In the genomic region with DNA sequence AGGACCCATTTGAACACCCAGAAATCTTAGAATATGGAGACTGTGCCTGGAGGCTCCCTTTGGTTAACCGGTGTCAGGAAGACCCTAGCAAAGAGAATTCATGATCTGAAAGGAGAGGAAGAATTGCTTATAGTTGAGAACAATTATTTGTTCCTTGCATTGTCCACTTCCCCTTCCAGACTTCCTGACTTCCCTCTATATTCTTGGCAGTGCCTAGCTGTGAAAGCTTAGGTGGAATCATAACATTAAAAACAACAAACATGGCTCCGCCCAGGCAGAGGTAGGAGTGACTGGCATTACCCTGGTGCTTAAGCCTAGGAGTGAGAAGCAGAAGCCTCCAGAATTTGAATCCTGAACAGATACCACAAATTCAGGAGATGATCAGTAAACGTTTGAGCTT, we compare ENCODE assay signal across 2 cellular contexts.
TF ChIP-seq lines count a peak whose summit lies in the region.

No MANE protein-coding gene starts in this region.

TF ChIP-seq in A549, 52 proteins besides CTCF, POLR2A, EP300 and RAD21 (continued from another document):
- TF ChIP-seq, protein P1, sequence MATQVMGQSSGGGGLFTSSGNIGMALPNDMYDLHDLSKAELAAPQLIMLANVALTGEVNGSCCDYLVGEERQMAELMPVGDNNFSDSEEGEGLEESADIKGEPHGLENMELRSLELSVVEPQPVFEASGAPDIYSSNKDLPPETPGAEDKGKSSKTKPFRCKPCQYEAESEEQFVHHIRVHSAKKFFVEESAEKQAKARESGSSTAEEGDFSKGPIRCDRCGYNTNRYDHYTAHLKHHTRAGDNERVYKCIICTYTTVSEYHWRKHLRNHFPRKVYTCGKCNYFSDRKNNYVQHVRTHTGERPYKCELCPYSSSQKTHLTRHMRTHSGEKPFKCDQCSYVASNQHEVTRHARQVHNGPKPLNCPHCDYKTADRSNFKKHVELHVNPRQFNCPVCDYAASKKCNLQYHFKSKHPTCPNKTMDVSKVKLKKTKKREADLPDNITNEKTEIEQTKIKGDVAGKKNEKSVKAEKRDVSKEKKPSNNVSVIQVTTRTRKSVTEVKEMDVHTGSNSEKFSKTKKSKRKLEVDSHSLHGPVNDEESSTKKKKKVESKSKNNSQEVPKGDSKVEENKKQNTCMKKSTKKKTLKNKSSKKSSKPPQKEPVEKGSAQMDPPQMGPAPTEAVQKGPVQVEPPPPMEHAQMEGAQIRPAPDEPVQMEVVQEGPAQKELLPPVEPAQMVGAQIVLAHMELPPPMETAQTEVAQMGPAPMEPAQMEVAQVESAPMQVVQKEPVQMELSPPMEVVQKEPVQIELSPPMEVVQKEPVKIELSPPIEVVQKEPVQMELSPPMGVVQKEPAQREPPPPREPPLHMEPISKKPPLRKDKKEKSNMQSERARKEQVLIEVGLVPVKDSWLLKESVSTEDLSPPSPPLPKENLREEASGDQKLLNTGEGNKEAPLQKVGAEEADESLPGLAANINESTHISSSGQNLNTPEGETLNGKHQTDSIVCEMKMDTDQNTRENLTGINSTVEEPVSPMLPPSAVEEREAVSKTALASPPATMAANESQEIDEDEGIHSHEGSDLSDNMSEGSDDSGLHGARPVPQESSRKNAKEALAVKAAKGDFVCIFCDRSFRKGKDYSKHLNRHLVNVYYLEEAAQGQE (IDR thresholded peaks at IDR 0.05): no peak
- no peak for TF ChIP-seq POLR2AphosphoS2 (conservative IDR thresholded peaks at IDR 0.05; ENCODE audit: low read length)
- no peak for TF ChIP-seq ZNF302 (CRISPR knock-in tag; IDR thresholded peaks at IDR 0.05)
- no peak for TF ChIP-seq MYC (IDR thresholded peaks at IDR 0.05; ENCODE audit: borderline replicate concordance, low read length)
- TF ChIP-seq PHF8 (IDR thresholded peaks at IDR 0.05; ENCODE audit: borderline replicate concordance, low read depth): no peak
- no peak for TF ChIP-seq SREBF2 (IDR thresholded peaks at IDR 0.05)

TF ChIP-seq in WTC11, 78 proteins besides CTCF, POLR2A, EP300 and RAD21 (continued from another document):
- TF ChIP-seq, protein P2, sequence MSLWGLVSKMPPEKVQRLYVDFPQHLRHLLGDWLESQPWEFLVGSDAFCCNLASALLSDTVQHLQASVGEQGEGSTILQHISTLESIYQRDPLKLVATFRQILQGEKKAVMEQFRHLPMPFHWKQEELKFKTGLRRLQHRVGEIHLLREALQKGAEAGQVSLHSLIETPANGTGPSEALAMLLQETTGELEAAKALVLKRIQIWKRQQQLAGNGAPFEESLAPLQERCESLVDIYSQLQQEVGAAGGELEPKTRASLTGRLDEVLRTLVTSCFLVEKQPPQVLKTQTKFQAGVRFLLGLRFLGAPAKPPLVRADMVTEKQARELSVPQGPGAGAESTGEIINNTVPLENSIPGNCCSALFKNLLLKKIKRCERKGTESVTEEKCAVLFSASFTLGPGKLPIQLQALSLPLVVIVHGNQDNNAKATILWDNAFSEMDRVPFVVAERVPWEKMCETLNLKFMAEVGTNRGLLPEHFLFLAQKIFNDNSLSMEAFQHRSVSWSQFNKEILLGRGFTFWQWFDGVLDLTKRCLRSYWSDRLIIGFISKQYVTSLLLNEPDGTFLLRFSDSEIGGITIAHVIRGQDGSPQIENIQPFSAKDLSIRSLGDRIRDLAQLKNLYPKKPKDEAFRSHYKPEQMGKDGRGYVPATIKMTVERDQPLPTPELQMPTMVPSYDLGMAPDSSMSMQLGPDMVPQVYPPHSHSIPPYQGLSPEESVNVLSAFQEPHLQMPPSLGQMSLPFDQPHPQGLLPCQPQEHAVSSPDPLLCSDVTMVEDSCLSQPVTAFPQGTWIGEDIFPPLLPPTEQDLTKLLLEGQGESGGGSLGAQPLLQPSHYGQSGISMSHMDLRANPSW (CRISPR knock-in tag; conservative IDR thresholded peaks at IDR 0.05; ENCODE audit: low read depth): no peak
- TF ChIP-seq, protein P3, sequence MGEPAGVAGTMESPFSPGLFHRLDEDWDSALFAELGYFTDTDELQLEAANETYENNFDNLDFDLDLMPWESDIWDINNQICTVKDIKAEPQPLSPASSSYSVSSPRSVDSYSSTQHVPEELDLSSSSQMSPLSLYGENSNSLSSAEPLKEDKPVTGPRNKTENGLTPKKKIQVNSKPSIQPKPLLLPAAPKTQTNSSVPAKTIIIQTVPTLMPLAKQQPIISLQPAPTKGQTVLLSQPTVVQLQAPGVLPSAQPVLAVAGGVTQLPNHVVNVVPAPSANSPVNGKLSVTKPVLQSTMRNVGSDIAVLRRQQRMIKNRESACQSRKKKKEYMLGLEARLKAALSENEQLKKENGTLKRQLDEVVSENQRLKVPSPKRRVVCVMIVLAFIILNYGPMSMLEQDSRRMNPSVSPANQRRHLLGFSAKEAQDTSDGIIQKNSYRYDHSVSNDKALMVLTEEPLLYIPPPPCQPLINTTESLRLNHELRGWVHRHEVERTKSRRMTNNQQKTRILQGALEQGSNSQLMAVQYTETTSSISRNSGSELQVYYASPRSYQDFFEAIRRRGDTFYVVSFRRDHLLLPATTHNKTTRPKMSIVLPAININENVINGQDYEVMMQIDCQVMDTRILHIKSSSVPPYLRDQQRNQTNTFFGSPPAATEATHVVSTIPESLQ (CRISPR knock-in tag; IDR thresholded peaks at IDR 0.05): no peak
- TF ChIP-seq, protein P4, sequence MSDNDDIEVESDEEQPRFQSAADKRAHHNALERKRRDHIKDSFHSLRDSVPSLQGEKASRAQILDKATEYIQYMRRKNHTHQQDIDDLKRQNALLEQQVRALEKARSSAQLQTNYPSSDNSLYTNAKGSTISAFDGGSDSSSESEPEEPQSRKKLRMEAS (CRISPR knock-in tag; IDR thresholded peaks at IDR 0.05): no peak
- no peak for TF ChIP-seq ZNF671 (CRISPR knock-in tag; IDR thresholded peaks at IDR 0.05)
- TF ChIP-seq CREM (CRISPR knock-in tag; IDR thresholded peaks at IDR 0.05): no peak
- TF ChIP-seq, protein P5, sequence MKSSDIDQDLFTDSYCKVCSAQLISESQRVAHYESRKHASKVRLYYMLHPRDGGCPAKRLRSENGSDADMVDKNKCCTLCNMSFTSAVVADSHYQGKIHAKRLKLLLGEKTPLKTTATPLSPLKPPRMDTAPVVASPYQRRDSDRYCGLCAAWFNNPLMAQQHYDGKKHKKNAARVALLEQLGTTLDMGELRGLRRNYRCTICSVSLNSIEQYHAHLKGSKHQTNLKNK (CRISPR knock-in tag; IDR thresholded peaks at IDR 0.05): no peak
- TF ChIP-seq RORB (CRISPR knock-in tag; IDR thresholded peaks at IDR 0.05): no peak
- TF ChIP-seq ZNF423 (CRISPR knock-in tag; IDR thresholded peaks at IDR 0.05): no peak
- no peak for TF ChIP-seq NFATC4 (CRISPR knock-in tag; IDR thresholded peaks at IDR 0.05)
- TF ChIP-seq ZNF138 (CRISPR knock-in tag; conservative IDR thresholded peaks at IDR 0.05): no peak
- no peak for TF ChIP-seq NR1H2 (CRISPR knock-in tag; IDR thresholded peaks at IDR 0.05)
TF ChIP-seq in WTC11: peak in this region for 0.
